ENCODE assay signal across 20 cellular contexts in genomic region chr10:97789770-97790397, GRCh38. TPM values are rescaled to one million over a fixed set of nuclear protein-coding genes. Genes with fewer than 3 reads are reported as not detected.
"Had no signal": no experiment of that assay in that cellular context is flagged by ENCODE, and none has a peak within 500 bp of the region (broad histone marks: within the 10 kb centered on the region; RNA-seq: fewer than 3 reads in every experiment).

No MANE protein-coding gene starts in this region.

- H3K4me3 Mint-ChIP-seq: stimulated activated effector memory CD8-positive, alpha-beta T cell treated with anti-CD3 and anti-CD28 coated beads, Interleukin-12 subunit alpha, Interleukin-12 subunit beta, amount 100 ng/mL, for 72 hours had no signal

- H3K27me3 ChIP-seq: colonic mucosa, thyroid gland, upper lobe of right lung, vagina had no signal

- ATAC-seq: naive thymus-derived CD8-positive, alpha-beta T cell; stimulated activated effector memory CD8-positive, alpha-beta T cell treated with anti-CD3 and anti-CD28 coated beads, Interleukin-12 subunit alpha, Interleukin-12 subunit beta, amount 100 ng/mL, for 72 hours; stimulated activated naive CD8-positive, alpha-beta T cell treated with anti-CD3 and anti-CD28 coated beads, Interleukin-15, Interleukin-2, amounts not matched to agents 100 U/mL and 50 U/mL, for 24 hours had no signal

- H3K27ac Mint-ChIP-seq: endodermal cell; stimulated activated effector memory CD8-positive, alpha-beta T cell treated with anti-CD3 and anti-CD28 coated beads, Interleukin-12 subunit alpha, Interleukin-12 subunit beta, amount 100 ng/mL, for 72 hours had no signal

- H3K9me3 Mint-ChIP-seq: endodermal cell; naive thymus-derived CD8-positive, alpha-beta T cell; stimulated activated effector memory CD8-positive, alpha-beta T cell treated with anti-CD3 and anti-CD28 coated beads, Interleukin-12 subunit alpha, Interleukin-12 subunit beta, amount 100 ng/mL, for 72 hours had no signal

- H3K36me3 ChIP-seq: colonic mucosa, heart left ventricle, suprapubic skin, thyroid gland, upper lobe of right lung, vagina had no signal

- H3K36me3 Mint-ChIP-seq: naive thymus-derived CD8-positive, alpha-beta T cell; stimulated activated effector memory CD8-positive, alpha-beta T cell treated with anti-CD3 and anti-CD28 coated beads, Interleukin-12 subunit alpha, Interleukin-12 subunit beta, amount 100 ng/mL, for 72 hours had no signal

- H3K4me3 ChIP-seq: colonic mucosa, mucosa of descending colon, suprapubic skin, thyroid gland, upper lobe of right lung, vagina had no signal

- H3K9me3 ChIP-seq: colonic mucosa, heart left ventricle, mucosa of descending colon, suprapubic skin, thyroid gland, upper lobe of right lung, vagina had no signal

- DNase-seq: cerebellar nuclear complex; effector CD4-positive, alpha-beta T cell; endodermal cell; foreskin melanocyte; hippocampal formation; mammary epithelial cell; naive thymus-derived CD8-positive, alpha-beta T cell; stimulated activated CD4-positive, alpha-beta T cell treated with anti-CD3 and anti-CD28 coated beads, Interleukin-4, amount 100 ng/mL, for 1 hour; stimulated activated CD8-positive, alpha-beta memory T cell treated with anti-CD3 and anti-CD28 coated beads, Interleukin-4, amount 100 ng/mL, for 48 hours; stimulated activated naive CD8-positive, alpha-beta T cell treated with anti-CD3 and anti-CD28 coated beads, Interleukin-15, Interleukin-2, amounts not matched to agents 100 U/mL and 50 U/mL, for 24 hours had no signal

- H3K4me1 ChIP-seq: colonic mucosa had no signal

- H3K27ac ChIP-seq: suprapubic skin, thyroid gland, vagina had no signal

RNA-seq across cellular contexts. Expression of gene SFRP5, which starts 18.1 kb away (rescaled TPM):
- total RNA-seq: dermis microvascular lymphatic vessel endothelial cell, kidney epithelial cell, mammary epithelial cell had no signal
- polyA plus RNA-seq: mammary epithelial cell had no signal
